ENCODE assay signal across 12 cellular contexts in genomic region chr1:23436520-23437354, GRCh38. TPM values are rescaled to one million over a fixed set of nuclear protein-coding genes. Genes with fewer than 3 reads are reported as not detected.
A peak's percentile ranks its signal among the peaks of the same experiment; 100 is the strongest.
DNase-seq lines count a peak whose midpoint lies in the region; ATAC-seq lines count a peak whose summit lies in the region.
"Had no signal": no experiment of that assay in that cellular context is flagged by ENCODE, and none has a peak within 500 bp of the region (broad histone marks: within the 10 kb centered on the region; RNA-seq: fewer than 3 reads in every experiment).

No MANE protein-coding gene starts in this region.

- peak; percentile 66 for ATAC-seq in sciatic nerve
- no peak for ATAC-seq in HG03175 (IDR thresholded peaks at IDR 0.05; ENCODE audit: unreplicated experiment)
- no peak for ATAC-seq in GM18519 (IDR thresholded peaks at IDR 0.05; ENCODE audit: low FRiP score, unreplicated experiment)

- intact Hi-C loops in sciatic nerve (cut with DNase I): no loop called here

- no peak overlapping the region for H3K27ac ChIP-seq in substantia nigra (ENCODE audit: low read depth, low read length, poor library complexity, severe bottlenecking)
- H3K27ac ChIP-seq: breast epithelium, parathyroid adenoma had no signal

- DNase-seq in HT-29 (ENCODE audit: low spot score) (peak; percentile 52), germinal center (ENCODE audit: low spot score) (peak; percentile 61), sciatic nerve (ENCODE audit: low spot score) (no peak), substantia nigra (lab: John Stamatoyannopoulos, UW) (no peak), SIG-M5 treated with dmso at 0.1 percent for 504 hours (lab: John Stamatoyannopoulos, UW; ENCODE audit: unreplicated experiment) (no peak)
- DNase-seq in activated CD4-positive, alpha-beta T cell treated with anti-CD3 and anti-CD28 coated beads for 48 hours: peak; percentile 52
- DNase-seq: HFFc6, KBM-7 had no signal

RNA-seq across cellular contexts. Expression of gene TCEA3, which starts 12.2 kb away (rescaled TPM):
- 2.1 and 2.3 TPM in 2 replicates for total RNA-seq in HT-29 (2014; rRNA removed; shearing (Covaris generic))
- total RNA-seq in sciatic nerve: 48.4 TPM

RNA-seq across cellular contexts. Expression of gene ASAP3, which starts 47.2 kb away (rescaled TPM):
- 3.1 and 4.3 TPM in 2 replicates for total RNA-seq in HT-29 (2014; rRNA removed; shearing (Covaris generic))
- total RNA-seq in sciatic nerve: 109 TPM

Comparison
In these comparisons a context has a peak if more than half of its experiments do, and no peak if none do; other contexts are left out.
1. DNase-seq: peak in HT-29 (single experiment), activated CD4-positive, alpha-beta T cell treated with anti-CD3 and anti-CD28 coated beads for 48 hours (single experiment) and germinal center (single experiment); none in sciatic nerve (single experiment), substantia nigra (0 of 49) and SIG-M5 treated with dmso at 0.1 percent for 504 hours (single experiment).
2. RNA of gene TCEA3, which starts 12.2 kb away (total RNA-seq): 48.4 TPM in sciatic nerve (single experiment); 2.1 to 2.3 TPM in HT-29; every median in the first group is over 10 times any median in the second.
3. RNA of gene ASAP3, which starts 47.2 kb away (total RNA-seq): 109 TPM in sciatic nerve (single experiment); 3.1 to 4.3 TPM in HT-29; every median in the first group is over 10 times any median in the second.